In genomic region chr5:72234265-72234700, GRCh38 we compare ENCODE assay signal across 8 cellular contexts.
DNase-seq lines count a peak whose midpoint lies in the region; ATAC-seq, FAIRE-seq and TF ChIP-seq lines count a peak whose summit lies in the region.

No MANE protein-coding gene starts in this region.

- TF ChIP-seq CTCF in keratinocyte (optimal IDR thresholded peaks at IDR 0.05 in 1 of 3, IDR thresholded peaks at IDR 0.05 in 1 of 3, conservative IDR thresholded peaks at IDR 0.05 in 1 of 3; ENCODE audit: extremely low read depth in 1 of 3, insufficient read depth in 2 of 3, low read length in 3 of 3): no peak
- TF ChIP-seq CTCF in ascending aorta (IDR thresholded peaks at IDR 0.05): no peak

- H3K9me1 ChIP-seq in keratinocyte (ENCODE audit: control insufficient read depth, extremely low read depth, insufficient read depth, low read length): peaks cover 4% of the 10 kb centered on the region

- H3K27me3 ChIP-seq in keratinocyte (ENCODE audit: control insufficient read depth, extremely low read depth, insufficient read depth, low read length): no peaks in the 10 kb centered on the region
- H3K27me3 ChIP-seq in ascending aorta: no peaks in the 10 kb centered on the region

- H2AFZ ChIP-seq in keratinocyte (ENCODE audit: control insufficient read depth, low read length): no peak overlapping the region

- H3K4me1 Mint-ChIP-seq in T-helper 17 cell: peaks cover 43% of the 10 kb centered on the region

- no peaks in the 10 kb centered on the region for H3K79me2 ChIP-seq in keratinocyte (ENCODE audit: control insufficient read depth, insufficient read depth, low read length)

- H3K27ac Mint-ChIP-seq in T-helper 17 cell: no peak overlapping the region

- intact Hi-C loops in ascending aorta (cut with DNase I): no loop called here

- H3K9ac ChIP-seq in keratinocyte (ENCODE audit: control insufficient read depth, extremely low read depth, insufficient read depth, low read length): peak overlapping the region; percentile 42

- peak; percentile 75 for ATAC-seq in GM19324 (IDR thresholded peaks at IDR 0.05; ENCODE audit: low FRiP score, unreplicated experiment)
- ATAC-seq in HG03342 (IDR thresholded peaks at IDR 0.05; ENCODE audit: unreplicated experiment): peak; percentile 79
- peak; percentile 84 for ATAC-seq in T-helper 17 cell

- DNase-seq in Daoy (ENCODE audit: low read depth) (peak; percentile 77), T-helper 17 cell (no peak), keratinocyte (ENCODE audit: low read depth, low spot score) (no peak), NCI-H526 (lab: John Stamatoyannopoulos, UW) (no peak), ascending aorta (ENCODE audit: low spot score in 2 of 2) (no peak), NCI-H2107 treated with DMSO at 0.1 percent for 48 hours (lab: John Stamatoyannopoulos, UW; ENCODE audit: unreplicated experiment) (no peak)

- no peaks in the 10 kb centered on the region for H3K27me3 Mint-ChIP-seq in T-helper 17 cell

- H3K4me1 ChIP-seq in keratinocyte (ENCODE audit: control insufficient read depth, extremely low read depth, insufficient read depth, low read length) (peaks cover 38% of the 10 kb centered on the region), ascending aorta (peaks cover 0 to 23% of the 10 kb centered on the region in 2 donors)

- H3K9me3 ChIP-seq in T-helper 17 cell (ENCODE audit: control insufficient read depth, low read length, poor library complexity, severe bottlenecking) (no peaks in the 10 kb centered on the region), keratinocyte (ENCODE audit: control insufficient read depth, low read depth, low read length) (no peaks in the 10 kb centered on the region), ascending aorta (no peaks in the 10 kb centered on the region)

- H4K20me1 ChIP-seq in keratinocyte (ENCODE audit: control insufficient read depth, extremely low read depth, insufficient read depth, low read length): no peaks in the 10 kb centered on the region

- peaks cover 14% of the 10 kb centered on the region for H3K36me3 Mint-ChIP-seq in T-helper 17 cell (ENCODE audit: low read depth)

- H3K4me2 ChIP-seq in keratinocyte (ENCODE audit: control insufficient read depth, extremely low read depth, insufficient read depth, low read depth, low read length): peak overlapping the region; percentile 66

- dilution Hi-C loops in keratinocyte (cut with MboI; ENCODE audit: extremely low pct_ligation_motif_present, low sequenced_read_pairs): no loop called here

- H3K27ac ChIP-seq in keratinocyte (ENCODE audit: control insufficient read depth, insufficient read depth, low read length): peak overlapping the region; percentile 85
- peak overlapping the region in 1 of 2 donors; percentile 63 for H3K27ac ChIP-seq in ascending aorta

- H3K36me3 ChIP-seq in keratinocyte (ENCODE audit: control insufficient read depth in 2 of 2, extremely low read depth in 1 of 2, insufficient read depth in 2 of 2, low read length in 2 of 2): peaks cover 1 to 9% of the 10 kb centered on the region in 2 experiments
- H3K36me3 ChIP-seq in ascending aorta: peaks cover 0 to 9% of the 10 kb centered on the region in 2 donors

- peak overlapping the region in 1 of 3 experiments; percentile 7 for H3K4me3 ChIP-seq in keratinocyte (ENCODE audit: control insufficient read depth in 2 of 3, extremely low read depth in 1 of 3, insufficient read depth in 2 of 3, low read depth in 1 of 3, low read length in 3 of 3)
- no peak overlapping the region for H3K4me3 ChIP-seq in ascending aorta

- no peak overlapping the region for H3K4me3 Mint-ChIP-seq in T-helper 17 cell

- no peak for FAIRE-seq in keratinocyte (lab: Jason Lieb, UNC)
